8 cellular contexts compared by ENCODE assay signal in genomic region chr4:145179861-145180297, GRCh38. TPM values are rescaled to one million over a fixed set of nuclear protein-coding genes. Genes with fewer than 3 reads are reported as not detected.
A peak's percentile ranks its signal among the peaks of the same experiment; 100 is the strongest.
DNase-seq lines count a peak whose midpoint lies in the region; ATAC-seq, FAIRE-seq and TF ChIP-seq lines count a peak whose summit lies in the region.
"Not testable (repeated sequence)": the region's sequence is repeated elsewhere in the genome, so short reads cannot be mapped to it uniquely, and the experiment has no call there.

No MANE protein-coding gene starts in this region.

- ATAC-seq in GM18868 (IDR thresholded peaks at IDR 0.05; ENCODE audit: unreplicated experiment) (peak; percentile 14), HG02885 (IDR thresholded peaks at IDR 0.05; ENCODE audit: poor library complexity, unreplicated experiment) (peak; percentile 22)

- not testable (repeated sequence) for H3K9me3 ChIP-seq in duodenal mucosa (ENCODE audit: control insufficient read depth in 1 of 2, low read length in 2 of 2); kidney (ENCODE audit: control insufficient read depth in 1 of 2, low read length in 2 of 2)

- H3K36me3 Mint-ChIP-seq in activated CD4-positive, alpha-beta memory T cell treated with anti-CD3 and anti-CD28 coated beads for 36 hours = peaks cover 21% of the 10 kb centered on the region

- not testable (repeated sequence) for TF ChIP-seq CTCF in AG10803 (conservative IDR thresholded peaks at IDR 0.05; ENCODE audit: low read length); kidney (IDR thresholded peaks at IDR 0.05; ENCODE audit: borderline replicate concordance, extremely low read depth, insufficient read depth); retinal pigment epithelial cell (conservative IDR thresholded peaks at IDR 0.05; ENCODE audit: low read depth, low read length)

- CTCF ChIA-PET in activated CD4-positive, alpha-beta memory T cell treated with anti-CD3 and anti-CD28 coated beads for 36 hours (lab: Charles Lee) = interaction anchor here (1.1 kb wide), 1 partner anchor 54 kb away, joined by 3 read pairs; no protein-coding TSS in a partner anchor

- H3K4me1 Mint-ChIP-seq in activated CD4-positive, alpha-beta memory T cell treated with anti-CD3 and anti-CD28 coated beads for 36 hours (ENCODE audit: low read depth) = peaks cover 31% of the 10 kb centered on the region

- not testable (repeated sequence) for H3K36me3 ChIP-seq in duodenal mucosa (ENCODE audit: control insufficient read depth in 1 of 2, insufficient read depth in 2 of 2, low read length in 2 of 2); kidney (ENCODE audit: control insufficient read depth in 1 of 2, insufficient read depth in 2 of 2, low read length in 2 of 2)

- not testable (repeated sequence) for H3K27me3 ChIP-seq in duodenal mucosa (ENCODE audit: control insufficient read depth in 1 of 2, insufficient read depth in 2 of 2, low read length in 2 of 2)

- H3K4me1 ChIP-seq in duodenal mucosa (ENCODE audit: control insufficient read depth in 1 of 2, insufficient read depth in 2 of 2, low read length in 2 of 2) (peaks cover 19 to 25% of the 10 kb centered on the region in 2 donors), kidney (ENCODE audit: control insufficient read depth in 1 of 2, insufficient read depth in 1 of 2, low read depth in 1 of 2, low read length in 2 of 2) (peaks cover 12% of the 10 kb centered on the region in 2 donors)

- peak overlapping the region; percentile 83 for H3K4me3 ChIP-seq in AG10803 (ENCODE audit: low read length)
- H3K4me3 ChIP-seq in duodenal mucosa (ENCODE audit: low read depth in 1 of 2, low read length in 2 of 2) = peak overlapping the region; percentile 66 to 85
- H3K4me3 ChIP-seq in kidney (ENCODE audit: low read length in 2 of 2) = peak overlapping the region; percentile 36 to 95
- peak overlapping the region; percentile 84 for H3K4me3 ChIP-seq in retinal pigment epithelial cell (ENCODE audit: low read length)

- H3K27ac Mint-ChIP-seq in activated CD4-positive, alpha-beta memory T cell treated with anti-CD3 and anti-CD28 coated beads for 36 hours = peak overlapping the region; percentile 98

- H3K27ac ChIP-seq in duodenal mucosa (ENCODE audit: low read depth, low read length) (peak overlapping the region; percentile 86), kidney (ENCODE audit: low read depth in 2 of 2, low read length in 2 of 2) (peak overlapping the region; percentile 96 to 98)

- not testable (repeated sequence) for FAIRE-seq in kidney (lab: Jason Lieb, UNC)

- H3K27me3 Mint-ChIP-seq in activated CD4-positive, alpha-beta memory T cell treated with anti-CD3 and anti-CD28 coated beads for 36 hours = not testable (repeated sequence)

- POLR2A ChIA-PET in activated CD4-positive, alpha-beta memory T cell treated with anti-CD3 and anti-CD28 coated beads for 36 hours (lab: Charles Lee) = interaction anchor here (3.3 kb wide), 1 partner anchor 81 kb away, joined by 39 read pairs; the partner anchor contains the start of genes ABCE1 and ANAPC10

- peak overlapping the region; percentile 96 for H3K4me3 Mint-ChIP-seq in activated CD4-positive, alpha-beta memory T cell treated with anti-CD3 and anti-CD28 coated beads for 36 hours

- H3K9me3 Mint-ChIP-seq in activated CD4-positive, alpha-beta memory T cell treated with anti-CD3 and anti-CD28 coated beads for 36 hours = not testable (repeated sequence)

- DNase-seq in AG10803 (ENCODE audit: low read depth) (peak; percentile 42), NCI-H1417 (lab: John Stamatoyannopoulos, UW) (peak in 2 of 3 experiments; percentile 8 to 77)
- not testable (repeated sequence) for DNase-seq in activated CD4-positive, alpha-beta memory T cell treated with anti-CD3 and anti-CD28 coated beads for 36 hours; kidney; retinal pigment epithelial cell (ENCODE audit: low read depth)

- intact Hi-C loops in activated CD4-positive, alpha-beta memory T cell treated with anti-CD3 and anti-CD28 coated beads for 36 hours (cut with micrococcal nuclease) = loop anchor here (1.0 to 10.0 kb wide), 11 partner anchors 53 to 1995 kb away; partner anchors contain the start of genes ABCE1, ANAPC10, LSM6 and MMAA
- intact Hi-C loops in kidney (cut with DNase I) = not testable (repeated sequence)

- peak overlapping the region; percentile 66 to 92 for H3K9ac ChIP-seq in duodenal mucosa (ENCODE audit: low read depth in 1 of 2, low read length in 2 of 2)
- peak overlapping the region; percentile 37 to 79 for H3K9ac ChIP-seq in kidney (ENCODE audit: low read length in 2 of 2)

RNA-seq across cellular contexts. Expression of gene OTUD4, which starts 0.5 kb away (rescaled TPM):
- total RNA-seq in activated CD4-positive, alpha-beta memory T cell treated with anti-CD3 and anti-CD28 coated beads for 36 hours = 10 to 100 TPM; 41.5 to 43.3 TPM
- 45.4 TPM for total RNA-seq in kidney
- polyA plus RNA-seq in kidney (ENCODE audit: insufficient read depth, low read depth, low replicate concordance) = 5.6 TPM
